16 cellular contexts compared by ENCODE assay signal in the genomic region with DNA sequence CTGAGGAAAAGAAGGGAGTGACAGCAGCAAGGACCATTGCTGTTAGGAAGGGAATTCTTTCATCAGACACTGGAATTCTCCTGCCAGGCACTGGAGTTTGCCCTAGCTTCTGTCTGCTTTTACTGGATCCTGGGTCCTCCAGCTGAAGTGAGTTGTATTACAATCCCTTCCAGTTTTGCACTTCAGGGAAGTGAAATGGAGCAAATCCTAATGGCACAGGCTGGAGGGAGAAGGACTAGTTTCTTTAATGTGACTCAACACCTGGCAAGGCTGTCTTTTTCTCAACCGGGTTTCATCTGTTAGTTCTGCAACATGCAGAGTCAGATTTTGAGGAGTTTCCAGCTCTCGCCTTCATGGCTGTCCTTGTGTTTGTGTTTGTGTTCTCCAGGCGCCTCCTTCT. TPM values are rescaled to one million over a fixed set of nuclear protein-coding genes. Genes with fewer than 3 reads are reported as not detected.
DNase-seq lines count a peak whose midpoint lies in the region; ATAC-seq, FAIRE-seq and TF ChIP-seq lines count a peak whose summit lies in the region.
"Had no signal": no experiment of that assay in that cellular context is flagged by ENCODE, and none has a peak within 500 bp of the region (broad histone marks: within the 10 kb centered on the region; RNA-seq: fewer than 3 reads in every experiment).

No MANE protein-coding gene starts in this region.

- H3K27ac Mint-ChIP-seq in mesothelial cell of epicardium = no peak overlapping the region

- H3K4me3 Mint-ChIP-seq in mesothelial cell of epicardium = no peak overlapping the region
- H3K4me3 Mint-ChIP-seq: CD4-positive, CD25-positive, alpha-beta regulatory T cell; immature natural killer cell had no signal

- H3K36me3 Mint-ChIP-seq in mesothelial cell of epicardium = peaks cover 5% of the 10 kb centered on the region
- H3K36me3 Mint-ChIP-seq: CD4-positive, CD25-positive, alpha-beta regulatory T cell; immature natural killer cell had no signal

- H3K4me1 ChIP-seq in left lung (peaks cover 0 to 50% of the 10 kb centered on the region in 2 donors), suprapubic skin (peaks cover 21% of the 10 kb centered on the region)

- H3K27ac ChIP-seq in dorsolateral prefrontal cortex (peak overlapping the region in 44 of 59 donors; percentile 1 to 83 (median 49)), left lung (no peak overlapping the region), suprapubic skin (peak overlapping the region; percentile 20)

- no peaks in the 10 kb centered on the region for H3K36me3 ChIP-seq in left lung
- H3K36me3 ChIP-seq in suprapubic skin = no peaks in the 10 kb centered on the region

- H3K9me3 ChIP-seq in left lung (no peaks in the 10 kb centered on the region), suprapubic skin (no peaks in the 10 kb centered on the region)

- H3K27me3 Mint-ChIP-seq in mesothelial cell of epicardium (ENCODE audit: low read depth) = no peaks in the 10 kb centered on the region
- H3K27me3 Mint-ChIP-seq: CD4-positive, CD25-positive, alpha-beta regulatory T cell had no signal

- peaks cover 4% of the 10 kb centered on the region for H3K9me3 Mint-ChIP-seq in mesothelial cell of epicardium
- H3K9me3 Mint-ChIP-seq: CD4-positive, CD25-positive, alpha-beta regulatory T cell; immature natural killer cell had no signal

- peak; percentile 15 for FAIRE-seq in RCC 7860 (lab: Jason Lieb, UNC)

- H3K27me3 ChIP-seq in dorsolateral prefrontal cortex (no peaks in the 10 kb centered on the region), left lung (no peaks in the 10 kb centered on the region), suprapubic skin (no peaks in the 10 kb centered on the region)

- ATAC-seq in left lung (peak; percentile 46), HG03469 (IDR thresholded peaks at IDR 0.05; ENCODE audit: unreplicated experiment) (no peak), GM18907 (IDR thresholded peaks at IDR 0.05; ENCODE audit: unreplicated experiment) (no peak)
- ATAC-seq: PC-3 had no signal

- H3K4me3 ChIP-seq in dorsolateral prefrontal cortex = no peak overlapping the region
- no peak overlapping the region for H3K4me3 ChIP-seq in left lung
- H3K4me3 ChIP-seq in suprapubic skin = no peak overlapping the region

- 57% methylated on average over 3 of the region's 3 CpGs for WGBS in suprapubic skin

- intact Hi-C loops in dorsolateral prefrontal cortex (cut with DNase I) (no loop called here), left lung (cut with DNase I) (no loop called here)

- peak; percentile 8 for DNase-seq in RCC 7860 (ENCODE audit: low spot score)
- peak in 1 of 10 donors; percentile 51 for DNase-seq in dorsolateral prefrontal cortex
- no peak for DNase-seq in left lung
- DNase-seq in suprapubic skin (ENCODE audit: low spot score in 2 of 2) = no peak
- no peak for DNase-seq in mesothelial cell of epicardium (ENCODE audit: low spot score in 2 of 2, unreplicated experiment in 2 of 2)
- DNase-seq in GOT3 (lab: John Stamatoyannopoulos, UW) = no peak
- DNase-seq: activated CD4-positive, alpha-beta T cell treated with anti-CD3 and anti-CD28 coated beads for 48 hours; CD4-positive, CD25-positive, alpha-beta regulatory T cell; central memory CD4-positive, alpha-beta T cell; foreskin melanocyte; immature natural killer cell; NCI-H1092 treated with DMSO at 0.1 percent for 48 hours; NCI-H446 treated with DMSO at 0.1 percent for 48 hours; PC-3 had no signal

- no peak for TF ChIP-seq EP300 in suprapubic skin (IDR thresholded peaks at IDR 0.05)

- H3K4me1 Mint-ChIP-seq in mesothelial cell of epicardium = peaks cover under 1% of the 10 kb centered on the region

- TF ChIP-seq POLR2A in suprapubic skin (IDR thresholded peaks at IDR 0.05) = no peak

- TF ChIP-seq CTCF in dorsolateral prefrontal cortex (IDR thresholded peaks at IDR 0.05 in 54 of 56, conservative IDR thresholded peaks at IDR 0.05 in 2 of 56; ENCODE audit: low read depth in 1 of 56, partially characterized antibody in 56 of 56) (no peak), left lung (IDR thresholded peaks at IDR 0.05) (no peak), suprapubic skin (IDR thresholded peaks at IDR 0.05) (no peak), mesothelial cell of epicardium (IDR thresholded peaks at IDR 0.05; ENCODE audit: unreplicated experiment) (no peak)

RNA-seq across cellular contexts. Expression of a gene that starts 45.8 kb away (rescaled TPM):
- total RNA-seq in dorsolateral prefrontal cortex = 10 to 100 TPM; 12.1 to 46.3 (median 20.4) TPM
- total RNA-seq in left lung = 10 to 100 TPM; 26.6 to 44.7 TPM
- total RNA-seq in suprapubic skin = 10 to 100 TPM; 16.9 to 41.4 (median 25.1) TPM
- 26.2 to 31.4 TPM (median 27.5 TPM) in 3 replicates for total RNA-seq in mesothelial cell of epicardium

Comparison
In these comparisons a context has a peak if more than half of its experiments do, and no peak if none do; other contexts are left out.
1. H3K27ac ChIP-seq: peak in dorsolateral prefrontal cortex (44 of 59) and suprapubic skin (single experiment); none in left lung (0 of 2).